In the genomic region with DNA sequence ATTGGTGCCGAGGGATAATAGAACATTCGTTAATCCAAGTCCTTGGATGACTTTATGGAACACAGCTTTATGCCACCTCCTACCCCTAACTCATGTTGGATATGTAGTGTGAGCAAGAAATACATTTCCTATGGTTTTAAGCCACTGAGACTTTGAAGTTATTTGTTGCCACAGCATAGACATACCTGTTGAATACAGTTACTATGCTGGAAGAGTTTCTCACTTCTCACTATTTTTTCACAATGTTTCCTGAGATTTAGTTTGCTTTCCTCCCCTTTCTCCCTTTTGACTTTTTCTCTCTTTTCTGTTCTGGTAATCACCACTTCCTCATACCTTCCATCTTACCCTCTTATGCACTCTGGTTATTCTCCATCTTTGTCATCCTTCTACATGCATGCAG, we compare ENCODE assay signal across 22 cellular contexts. TPM values are rescaled to one million over a fixed set of nuclear protein-coding genes. Genes with fewer than 3 reads are reported as not detected.
DNase-seq lines count a peak whose midpoint lies in the region; ATAC-seq and TF ChIP-seq lines count a peak whose summit lies in the region.
"Had no signal": no experiment of that assay in that cellular context is flagged by ENCODE, and none has a peak within 500 bp of the region (broad histone marks: within the 10 kb centered on the region; RNA-seq: fewer than 3 reads in every experiment).

No MANE protein-coding gene starts in this region.

- H3K27ac ChIP-seq in mesendoderm (ENCODE audit: low read depth, low read length) (no peak overlapping the region), WERI-Rb-1 (no peak overlapping the region)
- H3K27ac ChIP-seq: BLaER1 had no signal

- H3K4me3 Mint-ChIP-seq in activated T-helper 17 cell treated with anti-CD3 and anti-CD28 coated beads, Interleukin-2, amount 50 U/mL, for 72 hours = no peak overlapping the region
- no peak overlapping the region for H3K4me3 Mint-ChIP-seq in stimulated activated effector memory CD8-positive, alpha-beta T cell treated with anti-CD3 and anti-CD28 coated beads, Interleukin-12 subunit alpha, Interleukin-12 subunit beta, amount 100 ng/mL, for 72 hours
- H3K4me3 Mint-ChIP-seq: CD14-positive monocyte; CD4-positive, alpha-beta memory T cell; CD4-positive, CD25-positive, alpha-beta regulatory T cell; CD8-positive, alpha-beta memory T cell had no signal

- no peak overlapping the region for H3K18ac ChIP-seq in mesendoderm (ENCODE audit: low read length)

- H3K4me1 Mint-ChIP-seq in activated T-helper 17 cell treated with anti-CD3 and anti-CD28 coated beads, Interleukin-2, amount 50 U/mL, for 72 hours = no peaks in the 10 kb centered on the region
- no peaks in the 10 kb centered on the region for H3K4me1 Mint-ChIP-seq in stimulated activated effector memory CD8-positive, alpha-beta T cell treated with anti-CD3 and anti-CD28 coated beads, Interleukin-12 subunit alpha, Interleukin-12 subunit beta, amount 100 ng/mL, for 72 hours

- H3K79me1 ChIP-seq in mesendoderm (ENCODE audit: low read length) = no peaks in the 10 kb centered on the region

- no peak overlapping the region for H3K56ac ChIP-seq in mesendoderm (ENCODE audit: low read length)

- H3K4me3 ChIP-seq in mesendoderm (ENCODE audit: low read length) (no peak overlapping the region), WERI-Rb-1 (ENCODE audit: low read depth, low read length) (no peak overlapping the region)
- H3K4me3 ChIP-seq: BLaER1, GM12878 had no signal

- DNase-seq in mesendoderm (no peak), GM03348 (ENCODE audit: low spot score) (no peak), WERI-Rb-1 (no peak)
- DNase-seq in stimulated activated effector memory CD8-positive, alpha-beta T cell treated with anti-CD3 and anti-CD28 coated beads, Interleukin-12 subunit alpha, Interleukin-12 subunit beta, amount 100 ng/mL, for 72 hours (ENCODE audit: low spot score in 2 of 2) = no peak
- DNase-seq in activated CD4-positive, alpha-beta T cell treated with anti-CD3 and anti-CD28 coated beads, Interleukin-2, amount 50 U/mL, for 4 hours = no peak
- DNase-seq: 8988T; ACHN; BE2C; C1 segment of cervical spinal cord; CD4-positive, alpha-beta memory T cell; CD4-positive, CD25-positive, alpha-beta regulatory T cell; CD8-positive, alpha-beta memory T cell; COR-L47; DMS 273 treated with DMSO at 0.1 percent for 48 hours; DMS79 treated with DMSO at 0.1 percent for 48 hours; GF-D8 had no signal

- H2BK120ac ChIP-seq in mesendoderm (ENCODE audit: low read depth, low read length) = no peak overlapping the region

- H3K4me2 ChIP-seq in mesendoderm (ENCODE audit: low read length) = no peak overlapping the region
- H3K4me2 ChIP-seq: BLaER1 had no signal

- no peak overlapping the region for H2AK5ac ChIP-seq in mesendoderm (ENCODE audit: low read length)

- WGBS in mesendoderm (ENCODE audit: extremely low coverage, insufficient coverage, low lambda C conversion rate) = no CpG with 5 or more reads among the region's 2 CpGs

- H3K79me2 ChIP-seq in mesendoderm (ENCODE audit: control insufficient read depth, insufficient read depth, low read length) = no peaks in the 10 kb centered on the region

- H3K9ac ChIP-seq in mesendoderm (ENCODE audit: low read length) = no peak overlapping the region
- H3K9ac ChIP-seq: BLaER1 had no signal

- H3K36me3 Mint-ChIP-seq in activated T-helper 17 cell treated with anti-CD3 and anti-CD28 coated beads, Interleukin-2, amount 50 U/mL, for 72 hours (ENCODE audit: low read depth) = no peaks in the 10 kb centered on the region
- H3K36me3 Mint-ChIP-seq in stimulated activated effector memory CD8-positive, alpha-beta T cell treated with anti-CD3 and anti-CD28 coated beads, Interleukin-12 subunit alpha, Interleukin-12 subunit beta, amount 100 ng/mL, for 72 hours = no peaks in the 10 kb centered on the region
- H3K36me3 Mint-ChIP-seq: CD14-positive monocyte; CD4-positive, alpha-beta memory T cell; CD4-positive, CD25-positive, alpha-beta regulatory T cell; CD8-positive, alpha-beta memory T cell had no signal

- peak; percentile 43 for ATAC-seq in activated T-helper 17 cell treated with anti-CD3 and anti-CD28 coated beads, Interleukin-2, amount 50 U/mL, for 72 hours (replicated peaks)
- peak; percentile 57 for ATAC-seq in stimulated activated effector memory CD8-positive, alpha-beta T cell treated with anti-CD3 and anti-CD28 coated beads, Interleukin-12 subunit alpha, Interleukin-12 subunit beta, amount 100 ng/mL, for 72 hours
- ATAC-seq: GM12878 had no signal

- H3K9me3 ChIP-seq in WERI-Rb-1 (ENCODE audit: severe bottlenecking) = no peaks in the 10 kb centered on the region
- H3K9me3 ChIP-seq: BE2C, BLaER1 had no signal

- H3K4me1 ChIP-seq in mesendoderm (ENCODE audit: control insufficient read depth, low read depth, low read length) = no peaks in the 10 kb centered on the region
- H3K4me1 ChIP-seq: BE2C, BLaER1 had no signal

- no peaks in the 10 kb centered on the region for H3K9me3 Mint-ChIP-seq in activated T-helper 17 cell treated with anti-CD3 and anti-CD28 coated beads, Interleukin-2, amount 50 U/mL, for 72 hours
- H3K9me3 Mint-ChIP-seq in stimulated activated effector memory CD8-positive, alpha-beta T cell treated with anti-CD3 and anti-CD28 coated beads, Interleukin-12 subunit alpha, Interleukin-12 subunit beta, amount 100 ng/mL, for 72 hours = no peaks in the 10 kb centered on the region
- H3K9me3 Mint-ChIP-seq: CD4-positive, alpha-beta memory T cell; CD4-positive, CD25-positive, alpha-beta regulatory T cell; CD8-positive, alpha-beta memory T cell had no signal

- no peak overlapping the region for H2BK15ac ChIP-seq in mesendoderm (replicated peaks; ENCODE audit: low read depth)

- H4K8ac ChIP-seq in mesendoderm (ENCODE audit: low read depth, low read length) = no peak overlapping the region

- no peaks in the 10 kb centered on the region for H3K36me3 ChIP-seq in mesendoderm (ENCODE audit: control insufficient read depth, insufficient read depth, low read length)
- H3K36me3 ChIP-seq in WERI-Rb-1 = no peaks in the 10 kb centered on the region
- H3K36me3 ChIP-seq: BE2C, BLaER1 had no signal

- H4K5ac ChIP-seq in mesendoderm (ENCODE audit: low read length) = no peak overlapping the region

- H3K4ac ChIP-seq in mesendoderm (ENCODE audit: low read depth, low read length) = no peak overlapping the region

- no peak overlapping the region for H3K27ac Mint-ChIP-seq in activated T-helper 17 cell treated with anti-CD3 and anti-CD28 coated beads, Interleukin-2, amount 50 U/mL, for 72 hours
- H3K27ac Mint-ChIP-seq in stimulated activated effector memory CD8-positive, alpha-beta T cell treated with anti-CD3 and anti-CD28 coated beads, Interleukin-12 subunit alpha, Interleukin-12 subunit beta, amount 100 ng/mL, for 72 hours = no peak overlapping the region
- H3K27ac Mint-ChIP-seq: CD14-positive monocyte; CD4-positive, alpha-beta memory T cell; CD4-positive, CD25-positive, alpha-beta regulatory T cell; CD8-positive, alpha-beta memory T cell had no signal

- TF ChIP-seq CTCF in WERI-Rb-1 (IDR thresholded peaks at IDR 0.05; ENCODE audit: low read depth, low read length) = no peak

- no peak overlapping the region for H2BK5ac ChIP-seq in mesendoderm (ENCODE audit: low read length)

- H3K27me3 Mint-ChIP-seq in activated T-helper 17 cell treated with anti-CD3 and anti-CD28 coated beads, Interleukin-2, amount 50 U/mL, for 72 hours = peaks cover 3% of the 10 kb centered on the region

- H3K27me3 ChIP-seq in mesendoderm (ENCODE audit: insufficient read depth, low read length, poor library complexity) (no peaks in the 10 kb centered on the region), WERI-Rb-1 (ENCODE audit: insufficient read depth, low read depth, severe bottlenecking) (no peaks in the 10 kb centered on the region)
- H3K27me3 ChIP-seq: BLaER1 had no signal

- peak overlapping the region; percentile 29 for H3K23ac ChIP-seq in mesendoderm (ENCODE audit: low read length)

RNA-seq across cellular contexts. Expression of a gene that starts 7.5 kb away (rescaled TPM):
- total RNA-seq in activated T-helper 17 cell treated with anti-CD3 and anti-CD28 coated beads, Interleukin-2, amount 50 U/mL, for 72 hours = not detected
- 0.04 TPM for polyA plus RNA-seq in mesendoderm (2013, experiment 1 of 2)
- polyA plus RNA-seq in mesendoderm (2013, experiment 2 of 2) = 0.04 TPM
- total RNA-seq: A673; CD4-positive, CD25-positive, alpha-beta regulatory T cell; CD8-positive, alpha-beta memory T cell; GM12878 had no signal
- polyA plus RNA-seq: AG04450; CD4-positive, alpha-beta memory T cell; CD8-positive, alpha-beta memory T cell; GM12878 had no signal

RNA-seq across cellular contexts. Expression of a gene that starts 34.9 kb away (rescaled TPM):
- not detected for total RNA-seq in activated T-helper 17 cell treated with anti-CD3 and anti-CD28 coated beads, Interleukin-2, amount 50 U/mL, for 72 hours
- polyA plus RNA-seq in mesendoderm (2013, experiment 1 of 2) = 0.03 TPM
- polyA plus RNA-seq in mesendoderm (2013, experiment 2 of 2) = 0.10 TPM
- total RNA-seq: A673; CD4-positive, alpha-beta memory T cell; CD4-positive, CD25-positive, alpha-beta regulatory T cell; CD8-positive, alpha-beta memory T cell; GM12878 had no signal
- polyA plus RNA-seq: AG04450; CD4-positive, alpha-beta memory T cell; CD4-positive, CD25-positive, alpha-beta regulatory T cell; CD8-positive, alpha-beta memory T cell; GM12878 had no signal
